3 cellular contexts compared by ENCODE assay signal in the genomic region with DNA sequence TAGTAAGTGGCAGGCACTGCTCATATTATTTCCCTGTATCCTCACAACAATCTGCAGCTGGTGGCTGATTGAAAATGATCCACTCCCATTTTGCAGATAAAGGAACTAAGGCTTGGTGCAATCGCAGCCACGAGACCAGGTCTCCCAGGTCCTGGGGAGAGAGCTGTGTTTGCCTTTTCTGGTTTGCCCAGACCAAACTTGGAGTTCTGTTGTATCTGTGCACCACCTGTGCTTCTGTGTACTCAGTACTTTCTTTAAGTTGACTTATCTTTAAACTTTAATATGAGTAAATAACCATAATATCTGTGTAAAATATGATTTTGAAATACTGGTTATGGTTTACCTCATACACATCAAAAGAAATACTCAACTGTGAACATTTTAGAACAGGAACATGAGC.
"Had no signal": no experiment of that assay in that cellular context is flagged by ENCODE, and none has a peak within 500 bp of the region (broad histone marks: within the 10 kb centered on the region; RNA-seq: fewer than 3 reads in every experiment).

No MANE protein-coding gene starts in this region.

- ATAC-seq: GM12878 had no signal

- H3K4me3 ChIP-seq: GM12878 had no signal

- DNase-seq: GDM1, GF-D8 had no signal
